Comparison of ENCODE assay signal across 7 cellular contexts in genomic region chr7:86340407-86340806, GRCh38.
DNase-seq lines count a peak whose midpoint lies in the region; TF ChIP-seq lines count a peak whose summit lies in the region.
"Not testable (repeated sequence)": the region's sequence is repeated elsewhere in the genome, so short reads cannot be mapped to it uniquely, and the experiment has no call there.

No MANE protein-coding gene starts in this region.

- H3K36me3 Mint-ChIP-seq in mesothelial cell of epicardium; progenitor cell of endocrine pancreas (ENCODE audit: insufficient read depth): not testable (repeated sequence)

- not testable (repeated sequence) for H3K27ac Mint-ChIP-seq in mesothelial cell of epicardium
- H3K27ac Mint-ChIP-seq in progenitor cell of endocrine pancreas: peak overlapping the region; percentile 94

- H3K4me3 Mint-ChIP-seq in mesothelial cell of epicardium (peak overlapping the region; percentile 74), progenitor cell of endocrine pancreas (ENCODE audit: low read depth) (peak overlapping the region; percentile 81)

- not testable (repeated sequence) for H3K9me2 ChIP-seq in hepatocyte (replicated peaks; ENCODE audit: insufficient read depth)

- not testable (repeated sequence) for H3K79me2 ChIP-seq in hepatocyte

- not testable (repeated sequence) for H3K27me3 Mint-ChIP-seq in mesothelial cell of epicardium (ENCODE audit: low read depth); progenitor cell of endocrine pancreas

- peak overlapping the region; percentile 56 for H3K4me2 ChIP-seq in hepatocyte

- TF ChIP-seq CTCF in 22Rv1 (IDR thresholded peaks at IDR 0.05); hepatocyte (IDR thresholded peaks at IDR 0.05; ENCODE audit: poor library complexity); mesothelial cell of epicardium (IDR thresholded peaks at IDR 0.05; ENCODE audit: unreplicated experiment); progenitor cell of endocrine pancreas (IDR thresholded peaks at IDR 0.05; ENCODE audit: unreplicated experiment): not testable (repeated sequence)

- H3K4me3 ChIP-seq in H7 (ENCODE audit: insufficient read depth, low read depth, low read length): peak overlapping the region; percentile 23
- peak overlapping the region; percentile 39 for H3K4me3 ChIP-seq in SJCRH30
- H3K4me3 ChIP-seq in hepatocyte: not testable (repeated sequence)

- H3K9me3 Mint-ChIP-seq in mesothelial cell of epicardium; progenitor cell of endocrine pancreas (ENCODE audit: low read depth): not testable (repeated sequence)

- not testable (repeated sequence) for DNase-seq in H7; SJCRH30; hepatocyte (ENCODE audit: low spot score); mesothelial cell of epicardium (ENCODE audit: low spot score in 2 of 2, unreplicated experiment in 2 of 2); progenitor cell of endocrine pancreas (ENCODE audit: low spot score, unreplicated experiment)
- peak; percentile 12 for DNase-seq in NCI-H748 (lab: John Stamatoyannopoulos, UW; ENCODE audit: unreplicated experiment)

- not testable (repeated sequence) for H3K27me3 ChIP-seq in H7 (ENCODE audit: control insufficient read depth, insufficient read depth, low read length); SJCRH30; hepatocyte

- WGBS in hepatocyte (ENCODE audit: low lambda C conversion rate, missing lambda C conversion rate): 39% methylated on average over 14 of the region's 14 CpGs

- not testable (repeated sequence) for H3K4me1 Mint-ChIP-seq in mesothelial cell of epicardium; progenitor cell of endocrine pancreas (ENCODE audit: low read depth)

- H3K27ac ChIP-seq in 22Rv1: peak overlapping the region; percentile 14; the same call in 1 of the 2 replicates
- not testable (repeated sequence) for H3K27ac ChIP-seq in SJCRH30, hepatocyte

- H2AFZ ChIP-seq in hepatocyte: not testable (repeated sequence)

- H3K4me1 ChIP-seq in SJCRH30; hepatocyte (ENCODE audit: insufficient read depth): not testable (repeated sequence)

- not testable (repeated sequence) for H3K36me3 ChIP-seq in H7 (replicated peaks; ENCODE audit: control insufficient read depth, insufficient read depth, low read length); SJCRH30; hepatocyte (replicated peaks; ENCODE audit: insufficient read depth, low read depth)

- not testable (repeated sequence) for H4K20me1 ChIP-seq in hepatocyte (ENCODE audit: insufficient read depth, poor library complexity, severe bottlenecking)

- not testable (repeated sequence) for H3K9me3 ChIP-seq in SJCRH30 (replicated peaks); hepatocyte (ENCODE audit: low read depth)
